20 cellular contexts compared by ENCODE assay signal in genomic region chr4:155799106-155799793, GRCh38. TPM values are rescaled to one million over a fixed set of nuclear protein-coding genes. Genes with fewer than 3 reads are reported as not detected.
DNase-seq lines count a peak whose midpoint lies in the region; ATAC-seq and TF ChIP-seq lines count a peak whose summit lies in the region.
"Had no signal": no experiment of that assay in that cellular context is flagged by ENCODE, and none has a peak within 500 bp of the region (broad histone marks: within the 10 kb centered on the region; RNA-seq: fewer than 3 reads in every experiment).

No MANE protein-coding gene starts in this region.

- H3K4me3 ChIP-seq in esophagus muscularis mucosa (no peak overlapping the region), neural cell (ENCODE audit: low read length) (peak overlapping the region; percentile 49), uterus (no peak overlapping the region)
- H3K4me3 ChIP-seq: HAP-1, PC-9 had no signal

- H3K4me1 ChIP-seq in esophagus muscularis mucosa (peaks cover 0 to 41% (median 22%) of the 10 kb centered on the region in 4 donors), uterus (no peaks in the 10 kb centered on the region)
- H3K4me1 ChIP-seq: HAP-1 had no signal

- no peak overlapping the region for H2AFZ ChIP-seq in neural cell (ENCODE audit: low read depth, low read length)
- H2AFZ ChIP-seq: PC-9 had no signal

- H3K9me3 Mint-ChIP-seq in activated CD4-positive, alpha-beta T cell treated with anti-CD3 and anti-CD28 coated beads for 36 hours (ENCODE audit: low read depth) = no peaks in the 10 kb centered on the region
- H3K9me3 Mint-ChIP-seq: CD14-positive monocyte had no signal

- CTCF ChIA-PET in activated CD4-positive, alpha-beta T cell treated with anti-CD3 and anti-CD28 coated beads for 36 hours (lab: Charles Lee) = interaction anchor here (0.8 to 1.6 kb wide), 2 partner anchors 18 to 153 kb away, joined by 3 read pairs; no protein-coding TSS in a partner anchor

- POLR2A ChIA-PET in activated CD4-positive, alpha-beta T cell treated with anti-CD3 and anti-CD28 coated beads for 36 hours (lab: Charles Lee) = no interaction called here

- no peak for DNase-seq in activated CD4-positive, alpha-beta T cell treated with anti-CD3 and anti-CD28 coated beads for 36 hours
- no peak for DNase-seq in activated CD4-positive, alpha-beta T cell treated with anti-CD3 and anti-CD28 coated beads, Interleukin-2, amount 50 U/mL, for 48 hours
- no peak for DNase-seq in esophagus muscularis mucosa (ENCODE audit: extremely low spot score)
- DNase-seq in uterus = no peak
- no peak for DNase-seq in retina
- DNase-seq: COR-L47, DMS153, KG1, MM.1S, NCI-H1105 treated with DMSO at 0.1 percent for 48 hours, NCI-H187 treated with DMSO at 0.1 percent for 48 hours, NCI-H446 treated with DMSO at 0.1 percent for 48 hours, NCI-H748 treated with DMSO at 0.1 percent for 48 hours, PC-9 had no signal

- TF ChIP-seq EP300 in esophagus muscularis mucosa (IDR thresholded peaks at IDR 0.05) (no peak), neural cell (conservative IDR thresholded peaks at IDR 0.05; ENCODE audit: poor library complexity, severe bottlenecking) (no peak)

- no peaks in the 10 kb centered on the region for H3K9me2 ChIP-seq in neural cell (ENCODE audit: insufficient read depth, low read length)

- H3K9me3 ChIP-seq in esophagus muscularis mucosa = no peaks in the 10 kb centered on the region
- H3K9me3 ChIP-seq in neural cell (ENCODE audit: low read length) = no peaks in the 10 kb centered on the region
- H3K9me3 ChIP-seq in uterus = no peaks in the 10 kb centered on the region
- H3K9me3 ChIP-seq: HAP-1 had no signal

- peak overlapping the region; percentile 41 for H3K9ac ChIP-seq in neural cell (ENCODE audit: low read length)

- H3K27me3 Mint-ChIP-seq in activated CD4-positive, alpha-beta T cell treated with anti-CD3 and anti-CD28 coated beads for 36 hours = peaks cover 5% of the 10 kb centered on the region

- no peaks in the 10 kb centered on the region for H3K79me2 ChIP-seq in neural cell (replicated peaks; ENCODE audit: insufficient read depth, low read length)

- peak; percentile 44 for ATAC-seq in activated CD4-positive, alpha-beta T cell treated with anti-CD3 and anti-CD28 coated beads for 36 hours
- ATAC-seq in HG02973 (IDR thresholded peaks at IDR 0.05; ENCODE audit: unreplicated experiment) (no peak), HG03045 (IDR thresholded peaks at IDR 0.05; ENCODE audit: unreplicated experiment) (no peak)

- 56% methylated on average over 5 of the region's 5 CpGs for WGBS in esophagus muscularis mucosa

- TF ChIP-seq RAD21 in neural cell (conservative IDR thresholded peaks at IDR 0.05) = no peak

- intact Hi-C loops in activated CD4-positive, alpha-beta T cell treated with anti-CD3 and anti-CD28 coated beads for 36 hours (cut with DNase I, micrococcal nuclease) = no loop called here
- intact Hi-C loops in esophagus muscularis mucosa (cut with DNase I) (no loop called here), uterus (cut with DNase I; ENCODE audit: low total_unique reads) (no loop called here)

- H3F3A ChIP-seq in neural cell (ENCODE audit: insufficient read depth, low read length, poor library complexity, severe bottlenecking) = no peaks in the 10 kb centered on the region

- peak overlapping the region; percentile 44 to 59 (median 52) for H3K27ac ChIP-seq in esophagus muscularis mucosa (replicated peaks in 1 of 4)
- H3K27ac ChIP-seq in neural cell (ENCODE audit: low read length) = peak overlapping the region; percentile 83
- H3K27ac ChIP-seq in uterus = peak overlapping the region; percentile 49 to 54
- H3K27ac ChIP-seq: 22Rv1, PC-9 had no signal

- peak overlapping the region; percentile 9 for H3K4me2 ChIP-seq in neural cell (ENCODE audit: low read length)
- H3K4me2 ChIP-seq: PC-9 had no signal

- H3K4me3 Mint-ChIP-seq in activated CD4-positive, alpha-beta T cell treated with anti-CD3 and anti-CD28 coated beads for 36 hours = no peak overlapping the region
- H3K4me3 Mint-ChIP-seq: CD14-positive monocyte had no signal

- H3K27ac Mint-ChIP-seq in activated CD4-positive, alpha-beta T cell treated with anti-CD3 and anti-CD28 coated beads for 36 hours = no peak overlapping the region

- H3K36me3 ChIP-seq in esophagus muscularis mucosa = peaks cover 0 to 62% (median 9%) of the 10 kb centered on the region in 4 donors
- no peaks in the 10 kb centered on the region for H3K36me3 ChIP-seq in neural cell (ENCODE audit: insufficient read depth, low read length)
- H3K36me3 ChIP-seq in uterus = no peaks in the 10 kb centered on the region
- H3K36me3 ChIP-seq: HAP-1 had no signal

- no peaks in the 10 kb centered on the region for H4K20me1 ChIP-seq in neural cell (ENCODE audit: insufficient read depth)

- H3K4me1 Mint-ChIP-seq in activated CD4-positive, alpha-beta T cell treated with anti-CD3 and anti-CD28 coated beads for 36 hours = peaks cover 3% of the 10 kb centered on the region
- H3K4me1 Mint-ChIP-seq: CD14-positive monocyte had no signal

- no peak for TF ChIP-seq CTCF in esophagus muscularis mucosa (IDR thresholded peaks at IDR 0.05)
- TF ChIP-seq CTCF in neural cell (IDR thresholded peaks at IDR 0.05; ENCODE audit: poor library complexity, severe bottlenecking) = no peak
- TF ChIP-seq CTCF in uterus (IDR thresholded peaks at IDR 0.05) = no peak

- H3K27me3 ChIP-seq in esophagus muscularis mucosa = no peaks in the 10 kb centered on the region
- no peaks in the 10 kb centered on the region for H3K27me3 ChIP-seq in neural cell (ENCODE audit: insufficient read depth, low read depth, low read length)
- H3K27me3 ChIP-seq in uterus = no peaks in the 10 kb centered on the region

- TF ChIP-seq POLR2A in esophagus muscularis mucosa (IDR thresholded peaks at IDR 0.05; ENCODE audit: low read depth) = no peak
- TF ChIP-seq POLR2A in uterus (IDR thresholded peaks at IDR 0.05) = no peak

- H3K36me3 Mint-ChIP-seq in activated CD4-positive, alpha-beta T cell treated with anti-CD3 and anti-CD28 coated beads for 36 hours (ENCODE audit: low read depth) = no peaks in the 10 kb centered on the region
- H3K36me3 Mint-ChIP-seq: CD14-positive monocyte had no signal

TF ChIP-seq in neural cell, 6 proteins besides CTCF, POLR2A, EP300 and RAD21:
- TF ChIP-seq TAF1 (IDR thresholded peaks at IDR 0.05; ENCODE audit: low read depth) (no peak), SMC3 (conservative IDR thresholded peaks at IDR 0.05; ENCODE audit: poor library complexity) (no peak), REST (IDR thresholded peaks at IDR 0.05; ENCODE audit: borderline replicate concordance) (no peak), POLR2AphosphoS5 (IDR thresholded peaks at IDR 0.05) (no peak), EZH2 (IDR thresholded peaks at IDR 0.05; ENCODE audit: borderline replicate concordance, insufficient read depth, low read length, poor library complexity, severe bottlenecking) (no peak), MXI1 (conservative IDR thresholded peaks at IDR 0.05; ENCODE audit: poor library complexity, severe bottlenecking) (no peak)

RNA-seq across cellular contexts. Expression of gene GUCY1B1, which starts 40.4 kb away (rescaled TPM):
- under 1 TPM; 0.37 to 0.63 TPM for total RNA-seq in activated CD4-positive, alpha-beta T cell treated with anti-CD3 and anti-CD28 coated beads for 36 hours
- 10 to 100 TPM; 30.6 to 61.9 (median 41.6) TPM for total RNA-seq in esophagus muscularis mucosa
- 13.6 and 16.0 TPM in 2 replicates for polyA plus RNA-seq in neural cell
- 18.5 and 21.3 TPM in 2 replicates for polyA minus RNA-seq in neural cell
- total RNA-seq in uterus = 10 to 100 TPM; 24.8 to 37.4 (median 30.9) TPM

Comparison
In these comparisons a context has a peak if more than half of its experiments do, and no peak if none do; other contexts are left out.
1. RNA of gene GUCY1B1, which starts 40.4 kb away (total RNA-seq): 30.6 to 61.9 TPM in esophagus muscularis mucosa and 24.8 to 37.4 TPM in uterus; 0.37 to 0.63 TPM in activated CD4-positive, alpha-beta T cell treated with anti-CD3 and anti-CD28 coated beads for 36 hours; every median in the first group is over 10 times any median in the second.
2. Peak in every context shown above with its lines, with median percentiles within 50 percentile points of each other: H3K27ac ChIP-seq.